Comparison of ENCODE assay signal across 32 cellular contexts in the genomic region with DNA sequence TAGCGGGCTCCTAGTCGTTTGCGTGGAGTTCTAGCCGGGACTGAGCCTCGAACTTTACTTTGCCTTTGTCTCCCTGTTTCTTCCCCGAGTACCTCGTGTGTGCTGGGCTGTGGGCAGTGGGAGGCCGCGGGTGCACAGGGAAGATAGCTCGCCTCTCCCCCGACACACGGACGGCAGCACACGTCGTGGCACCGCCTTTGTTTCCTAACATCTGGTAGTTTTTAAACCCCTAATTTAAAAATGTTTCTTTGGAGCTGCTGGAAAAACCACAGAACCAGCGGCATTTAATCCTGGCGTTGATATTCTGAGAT. TPM values are rescaled to one million over a fixed set of nuclear protein-coding genes. Genes with fewer than 3 reads are reported as not detected.
DNase-seq lines count a peak whose midpoint lies in the region; ATAC-seq, FAIRE-seq and TF ChIP-seq lines count a peak whose summit lies in the region.
"Had no signal": no experiment of that assay in that cellular context is flagged by ENCODE, and none has a peak within 500 bp of the region (broad histone marks: within the 10 kb centered on the region; RNA-seq: fewer than 3 reads in every experiment).

No MANE protein-coding gene starts in this region.

- H3K27me3 ChIP-seq in H7 (ENCODE audit: control insufficient read depth, insufficient read depth, low read length) (no peaks in the 10 kb centered on the region), endodermal cell (ENCODE audit: control insufficient read depth, insufficient read depth, low read length, poor library complexity, severe bottlenecking) (no peaks in the 10 kb centered on the region), mesenchymal stem cell (ENCODE audit: control insufficient read depth in 1 of 2, insufficient read depth in 1 of 2, low read length in 2 of 2) (peaks cover 4 to 21% of the 10 kb centered on the region in 2 experiments)
- H3K27me3 ChIP-seq: BLaER1 treated with 17β-estradiol and CSF1 and Interleukin-3, amounts not matched to agents 10 nM and 100 nM; SJSA1 had no signal

- peaks cover 6% of the 10 kb centered on the region for H3K9me3 Mint-ChIP-seq in endodermal cell
- H3K9me3 Mint-ChIP-seq: T-cell had no signal

- H3K14ac ChIP-seq in mesenchymal stem cell (ENCODE audit: low read length in 2 of 2) = no peak overlapping the region

- no peak overlapping the region for H2AFZ ChIP-seq in mesenchymal stem cell (ENCODE audit: low read depth, low read length)

- H3K4me1 ChIP-seq in endodermal cell (ENCODE audit: control insufficient read depth, insufficient read depth, low read length) (no peaks in the 10 kb centered on the region), mesenchymal stem cell (ENCODE audit: control insufficient read depth, insufficient read depth, low read depth, low read length) (no peaks in the 10 kb centered on the region)
- H3K4me1 ChIP-seq: BLaER1 treated with 17β-estradiol and CSF1 and Interleukin-3, amounts not matched to agents 10 nM and 100 nM; SJSA1 had no signal

- FAIRE-seq in D721Med (lab: Jason Lieb, UNC) = no peak
- FAIRE-seq: A204.1, GM12892, H54 had no signal

- H4K91ac ChIP-seq in mesenchymal stem cell (ENCODE audit: low read length) = no peak overlapping the region

- H3K27me3 Mint-ChIP-seq in endodermal cell (ENCODE audit: insufficient read depth) = peaks cover 5% of the 10 kb centered on the region

- no peak overlapping the region for H3K27ac ChIP-seq in endodermal cell (ENCODE audit: low read depth, low read length)
- H3K27ac ChIP-seq in mesenchymal stem cell (ENCODE audit: low read length, poor library complexity, severe bottlenecking) = no peak overlapping the region
- H3K27ac ChIP-seq: BLaER1 treated with 17β-estradiol and CSF1 and Interleukin-3, amounts not matched to agents 10 nM and 100 nM; SJSA1 had no signal

- H3K79me1 ChIP-seq in mesenchymal stem cell (replicated peaks; ENCODE audit: low read length, poor library complexity, severe bottlenecking) = no peaks in the 10 kb centered on the region

- H2BK12ac ChIP-seq in mesenchymal stem cell (ENCODE audit: low read length in 2 of 2) = no peak overlapping the region

- no peak overlapping the region for H3K9ac ChIP-seq in endodermal cell (ENCODE audit: extremely low read depth, low read length, poor library complexity, severe bottlenecking)
- H3K9ac ChIP-seq in mesenchymal stem cell (ENCODE audit: low read length) = no peak overlapping the region
- H3K9ac ChIP-seq: BLaER1 treated with 17β-estradiol and CSF1 and Interleukin-3, amounts not matched to agents 10 nM and 100 nM had no signal

- TF ChIP-seq CTCF in endodermal cell (conservative IDR thresholded peaks at IDR 0.05) = no peak
- no peak for TF ChIP-seq CTCF in D721Med (IDR thresholded peaks at IDR 0.05; ENCODE audit: insufficient read depth, missing control alignments)

- H2BK120ac ChIP-seq in mesenchymal stem cell (ENCODE audit: low read depth, low read length) = no peak overlapping the region

- ATAC-seq in GM19463 (IDR thresholded peaks at IDR 0.05; ENCODE audit: unreplicated experiment) (no peak), GM18873 (IDR thresholded peaks at IDR 0.05; ENCODE audit: low FRiP score, unreplicated experiment) (no peak)
- ATAC-seq: PC-3, Right ventricle myocardium inferior, T-cell had no signal

- no peak overlapping the region for H3K4ac ChIP-seq in mesenchymal stem cell (ENCODE audit: low read depth in 1 of 2, low read length in 2 of 2)

- no peak overlapping the region for H3K18ac ChIP-seq in mesenchymal stem cell (ENCODE audit: low read depth in 1 of 2, low read length in 2 of 2)

- H3K36me3 ChIP-seq in H7 (replicated peaks; ENCODE audit: control insufficient read depth, insufficient read depth, low read length) (no peaks in the 10 kb centered on the region), endodermal cell (ENCODE audit: control insufficient read depth, insufficient read depth, low read length) (no peaks in the 10 kb centered on the region), mesenchymal stem cell (ENCODE audit: control insufficient read depth in 1 of 2, insufficient read depth in 2 of 2, low read depth in 1 of 2, low read length in 2 of 2) (no peaks in the 10 kb centered on the region)
- H3K36me3 ChIP-seq: BLaER1 treated with 17β-estradiol and CSF1 and Interleukin-3, amounts not matched to agents 10 nM and 100 nM; SJSA1 had no signal

- H2BK5ac ChIP-seq in mesenchymal stem cell (ENCODE audit: low read depth, low read length, poor library complexity, severe bottlenecking) = no peak overlapping the region

- DNase-seq in GM03348 (ENCODE audit: low spot score) = peak; percentile 4
- DNase-seq in H7 = no peak
- no peak for DNase-seq in endodermal cell
- no peak for DNase-seq in mesenchymal stem cell
- no peak for DNase-seq in D721Med (ENCODE audit: insufficient read length, low spot score)
- no peak for DNase-seq in NCI-H82 (lab: John Stamatoyannopoulos, UW)
- DNase-seq: AML-193; CD4-positive, alpha-beta T cell; DMS 273 treated with DMSO at 0.1 percent for 48 hours; DMS79; EL; GDM1; IMR-90; KG1; MM.1S; NCI-H2029; NCI-H446; NCI-H524 treated with DMSO at 0.1 percent for 48 hours; NCI-H774; NK-92 treated with Interleukin-12 subunit alpha and Interleukin-12 subunit beta, amount 100 ng/mL, for 24 hours; PC-3; T-cell had no signal

- WGBS in endodermal cell (ENCODE audit: insufficient coverage in 1 of 2, insufficient read length in 1 of 2), 2 experiments = 94 to 95% methylated on average over 14 to 18 of the region's 18 CpGs
- WGBS in mesenchymal stem cell = 92% methylated on average over 18 of the region's 18 CpGs

- no peaks in the 10 kb centered on the region for H3K36me3 Mint-ChIP-seq in endodermal cell (ENCODE audit: low read depth)
- H3K36me3 Mint-ChIP-seq: T-cell had no signal

- no peak overlapping the region for H3K23ac ChIP-seq in mesenchymal stem cell (ENCODE audit: low read length in 2 of 2)

- no peak overlapping the region for H2AK5ac ChIP-seq in mesenchymal stem cell (ENCODE audit: low read length, severe bottlenecking)

- H3K9me3 ChIP-seq in endodermal cell (ENCODE audit: control insufficient read depth, low read length) (no peaks in the 10 kb centered on the region), mesenchymal stem cell (ENCODE audit: control insufficient read depth, low read length) (no peaks in the 10 kb centered on the region)
- H3K9me3 ChIP-seq: SJSA1 had no signal

- no peak overlapping the region for H3K27ac Mint-ChIP-seq in endodermal cell
- H3K27ac Mint-ChIP-seq: CD4-positive, alpha-beta T cell; T-cell had no signal

- H3K4me2 ChIP-seq in mesenchymal stem cell (ENCODE audit: low read length, poor library complexity, severe bottlenecking) = no peak overlapping the region
- H3K4me2 ChIP-seq: BLaER1 treated with 17β-estradiol and CSF1 and Interleukin-3, amounts not matched to agents 10 nM and 100 nM had no signal

- peak overlapping the region; percentile 48 for H2BK15ac ChIP-seq in mesenchymal stem cell (ENCODE audit: low read depth, poor library complexity, severe bottlenecking)

- peaks cover 5% of the 10 kb centered on the region for H3K4me1 Mint-ChIP-seq in endodermal cell
- H3K4me1 Mint-ChIP-seq: T-cell had no signal

- H3K4me3 ChIP-seq in H7 (ENCODE audit: insufficient read depth, low read depth, low read length) (peak overlapping the region; percentile 9; the same call in 1 of the 2 replicates), endodermal cell (ENCODE audit: low read length) (no peak overlapping the region), mesenchymal stem cell (ENCODE audit: insufficient read depth in 1 of 2, low read depth in 1 of 2, low read length in 2 of 2) (no peak overlapping the region)
- H3K4me3 ChIP-seq: BLaER1 treated with 17β-estradiol and CSF1 and Interleukin-3, amounts not matched to agents 10 nM and 100 nM; SJSA1 had no signal

- no peak overlapping the region for H4K8ac ChIP-seq in mesenchymal stem cell (ENCODE audit: low read length)

- H3K4me3 Mint-ChIP-seq in endodermal cell = peak overlapping the region; percentile 43
- H3K4me3 Mint-ChIP-seq: CD4-positive, alpha-beta T cell; T-cell had no signal

RNA-seq across cellular contexts. Expression of a gene that starts 0.9 kb away (rescaled TPM):
- 0.73 and 2.3 TPM in 2 replicates for total RNA-seq in H7 (2014; rRNA removed; shearing (Covaris generic))
- 1 to 10 TPM in 1 of 2 donors, under 1 TPM in 1; 0.49 to 1.1 TPM for total RNA-seq in endodermal cell
- 0.32 TPM for polyA plus RNA-seq in endodermal cell (2013, experiment 1 of 2)
- polyA plus RNA-seq in endodermal cell (2013, experiment 2 of 2) = 0.58 TPM
- not detected for polyA plus RNA-seq in mesenchymal stem cell (2013, experiment 1 of 2)
- polyA plus RNA-seq in mesenchymal stem cell (2013, experiment 2 of 2) = not detected
- total RNA-seq: CD4-positive, alpha-beta T cell; IMR-90; PC-3; Right ventricle myocardium inferior; RPMI7951; SJSA1; T-cell had no signal
- polyA plus RNA-seq: AG04450, IMR-90 had no signal

RNA-seq across cellular contexts. Expression of a gene that starts 38.1 kb away (rescaled TPM):
- total RNA-seq in H7 (2014; rRNA removed; shearing (Covaris generic)) = 15.8 and 35.1 TPM in 2 replicates
- 10 to 100 TPM in 1 of 2 donors, 1 to 10 TPM in 1; 6.2 to 20.6 TPM for total RNA-seq in endodermal cell
- 13.1 TPM for polyA plus RNA-seq in endodermal cell (2013, experiment 1 of 2)
- 17.3 TPM for polyA plus RNA-seq in endodermal cell (2013, experiment 2 of 2)
- not detected for polyA plus RNA-seq in mesenchymal stem cell (2013, experiment 1 of 2)
- not detected for polyA plus RNA-seq in mesenchymal stem cell (2013, experiment 2 of 2)
- total RNA-seq: CD4-positive, alpha-beta T cell; Right ventricle myocardium inferior; SJSA1; T-cell had no signal
- polyA plus RNA-seq: AG04450 had no signal
